ENCODE assay signal across 7 cellular contexts in genomic region chr2:74548285-74548918, GRCh38. TPM values are rescaled to one million over a fixed set of nuclear protein-coding genes. Genes with fewer than 3 reads are reported as not detected.
DNase-seq lines count a peak whose midpoint lies in the region; ATAC-seq, FAIRE-seq and TF ChIP-seq lines count a peak whose summit lies in the region.
"Had no signal": no experiment of that assay in that cellular context is flagged by ENCODE, and none has a peak within 500 bp of the region (broad histone marks: within the 10 kb centered on the region; RNA-seq: fewer than 3 reads in every experiment).

No MANE protein-coding gene starts in this region.

- no peak for TF ChIP-seq POLR2A in HepG2 (IDR thresholded peaks at IDR 0.05; ENCODE audit: insufficient read depth in 1 of 2, low read depth in 2 of 2, low read length in 2 of 2)

- peak overlapping the region; percentile 79 for H3K4me3 Mint-ChIP-seq in T-helper 17 cell

- TF ChIP-seq CTCF in HepG2 (CRISPR knock-in tag; IDR thresholded peaks at IDR 0.05), result no peak

- H3K79me2 ChIP-seq in HepG2 (ENCODE audit: insufficient read depth, low read length), result no peaks in the 10 kb centered on the region

- no peak for TF ChIP-seq RAD21 in HepG2 (CRISPR knock-in tag; IDR thresholded peaks at IDR 0.05)

- no peaks in the 10 kb centered on the region for H4K20me1 ChIP-seq in HepG2 (ENCODE audit: insufficient read depth, low read length)

- 20% methylated on average over 14 of the region's 28 CpGs for WGBS in HepG2 (ENCODE audit: low lambda C conversion rate)

- peaks cover 18% of the 10 kb centered on the region for H3K36me3 Mint-ChIP-seq in T-helper 17 cell (ENCODE audit: low read depth)

- no peak overlapping the region for H3K27ac ChIP-seq in HepG2 (ENCODE audit: extremely low read length, insufficient read depth, low read length)

- H3K4me3 ChIP-seq in HepG2 (replicated peaks in 1 of 3; ENCODE audit: insufficient read depth in 1 of 3, low read depth in 2 of 3, low read length in 3 of 3), result peak overlapping the region; percentile 33 to 73 (median 56)

- H3K27me3 Mint-ChIP-seq in T-helper 17 cell, result peaks cover 67% of the 10 kb centered on the region

- intact Hi-C loops in HepG2 (cut with micrococcal nuclease; ENCODE audit: unreplicated experiment), result no loop called here

- peak overlapping the region; percentile 74 for H3K4me2 ChIP-seq in HepG2 (ENCODE audit: low read depth, low read length)

- H3K27ac Mint-ChIP-seq in T-helper 17 cell, result no peak overlapping the region

- H3K9me3 ChIP-seq in T-helper 17 cell (ENCODE audit: control insufficient read depth, low read length, poor library complexity, severe bottlenecking) (no peaks in the 10 kb centered on the region), HepG2 (ENCODE audit: low read length) (no peaks in the 10 kb centered on the region)

- CTCF ChIA-PET in HepG2 (lab: Yijun Ruan, JAX; ENCODE audit: low intra/inter-chr PET ratio, low total read pairs), result no interaction called here

- peaks cover 20% of the 10 kb centered on the region for H3K4me1 Mint-ChIP-seq in T-helper 17 cell

- TF ChIP-seq EP300 in HepG2 (IDR thresholded peaks at IDR 0.05; ENCODE audit: low read depth in 2 of 2, low read length in 2 of 2) (no peak), HepG2 (CRISPR knock-in tag; IDR thresholded peaks at IDR 0.05; ENCODE audit: borderline replicate concordance) (no peak)

- peaks cover 48% of the 10 kb centered on the region for H3K4me1 ChIP-seq in HepG2 (ENCODE audit: insufficient read depth, low read length)

- ATAC-seq in T-helper 17 cell, result peak; percentile 21
- ATAC-seq in HepG2, result no peak

- H2AFZ ChIP-seq in HepG2 (ENCODE audit: low read length), result no peak overlapping the region

- H3K9ac ChIP-seq in HepG2 (ENCODE audit: insufficient read depth, low read depth, low read length), result peak overlapping the region; percentile 51

- in situ Hi-C loops in HepG2 (cut with HindIII; ENCODE audit: extremely low pct_ligation_motif_present, low pct_unique_long_range_greater_than_20kb), result no loop called here

- H3K27me3 ChIP-seq in HepG2 (ENCODE audit: control insufficient read depth in 1 of 2, insufficient read depth in 2 of 2, low read length in 2 of 2), result peaks cover 0 to 27% of the 10 kb centered on the region in 2 experiments; a peak in 2 of 5 replicates

- no peaks in the 10 kb centered on the region for H3K36me3 ChIP-seq in HepG2 (replicated peaks in 1 of 2; ENCODE audit: control insufficient read depth in 1 of 2, insufficient read depth in 2 of 2, low read length in 2 of 2)

- peak; percentile 47 for DNase-seq in ELF-1 (ENCODE audit: low read depth, low spot score)
- no peak for DNase-seq in T-helper 17 cell
- DNase-seq in HepG2 (ENCODE audit: low spot score), result no peak
- DNase-seq in NAMALWA (ENCODE audit: low spot score), result no peak
- DNase-seq in HUDEP-2 (lab: John Stamatoyannopoulos, UW; ENCODE audit: unreplicated experiment in 76 of 76), result no peak
- DNase-seq in EL, result no peak

- no peak for FAIRE-seq in HepG2 (lab: Jason Lieb, UNC)

- POLR2A ChIA-PET in HepG2 (lab: Yijun Ruan, JAX), result no interaction called here

- no TSS peak for BruUV-seq in HepG2 (replicated peaks; lab: Mats Ljungman, UMichigan)

RNA-seq across cellular contexts. Expression of gene LOXL3, which starts 5.3 kb away (rescaled TPM):
- total RNA-seq in T-helper 17 cell (1 to 10 TPM in 1 of 2 donors, under 1 TPM in 1; 0.75 to 2.0 TPM), HepG2 (2016; rRNA removed; fragmentation: Illumina TruSeq; extraction: Trizol) (0.39 and 0.55 TPM in 2 replicates)
- not detected in 2 replicates for total RNA-seq in HepG2 (2016; cell fraction: cytosol; rRNA removed; fragmentation: Illumina TruSeq; extraction: Trizol; ENCODE audit: low read depth)
- 0.36 and 0.82 TPM in 2 replicates for total RNA-seq in HepG2 (2016; cell fraction: insoluble cytoplasmic fraction; rRNA removed; fragmentation: Illumina TruSeq; extraction: Trizol)
- 0.09 and 0.10 TPM in 2 replicates for total RNA-seq in HepG2 (2016; cell fraction: membrane; rRNA removed; fragmentation: Illumina TruSeq; extraction: Trizol)
- total RNA-seq in HepG2 (2016; cell fraction: nucleus; rRNA removed; fragmentation: Illumina TruSeq; extraction: Trizol), result 0.60 and 0.84 TPM in 2 replicates
- 6.5 and 7.2 TPM in 2 replicates for polyA plus RNA-seq in HepG2 (2011; rRNA removed)
- 6.0 and 6.6 TPM in 2 replicates for polyA plus RNA-seq in HepG2 (2011; cell fraction: cytosol; rRNA removed)
- polyA plus RNA-seq in HepG2 (2011; cell fraction: nucleus; rRNA removed), result 9.6 and 11.7 TPM in 2 replicates
- polyA plus RNA-seq in HepG2 (2012), result 4.3 and 13.1 TPM in 2 replicates
- 0.19 TPM in 1 of 2 replicates, not detected in the other for polyA plus RNA-seq in HepG2 (2016; cell fraction: cytosol; fragmentation: Illumina TruSeq; extraction: Trizol; ENCODE audit: low read depth)
- 0.13 and 0.20 TPM in 2 replicates for polyA plus RNA-seq in HepG2 (2016; cell fraction: insoluble cytoplasmic fraction; fragmentation: Illumina TruSeq; extraction: Trizol; ENCODE audit: low read depth)
- 0.07 and 0.14 TPM in 2 replicates for polyA plus RNA-seq in HepG2 (2016; cell fraction: membrane; fragmentation: Illumina TruSeq; extraction: Trizol; ENCODE audit: low read depth)
- polyA plus RNA-seq in HepG2 (2016; cell fraction: nucleus; fragmentation: Illumina TruSeq; extraction: Trizol; ENCODE audit: insufficient read depth, low read depth), result 1.2 and 1.6 TPM in 2 replicates
- polyA minus RNA-seq in HepG2 (2011; rRNA and poly(A)+ RNA removed; ENCODE audit: low replicate concordance), result 0.72 and 6.0 TPM in 2 replicates
- polyA minus RNA-seq in HepG2 (2011; cell fraction: cytosol; rRNA and poly(A)+ RNA removed), result 1.9 and 5.7 TPM in 2 replicates
- 4.0 TPM in 2 replicates for polyA minus RNA-seq in HepG2 (2011; cell fraction: nucleus; rRNA and poly(A)+ RNA removed)

RNA-seq across cellular contexts. Expression of gene DOK1, which starts 6.1 kb away (rescaled TPM):
- total RNA-seq in T-helper 17 cell (10 to 100 TPM in 1 of 2 donors, 1 to 10 TPM in 1; 8.3 to 14.6 TPM), HepG2 (2016; rRNA removed; fragmentation: Illumina TruSeq; extraction: Trizol) (0.53 and 0.66 TPM in 2 replicates)
- 0.20 and 0.26 TPM in 2 replicates for total RNA-seq in HepG2 (2016; cell fraction: cytosol; rRNA removed; fragmentation: Illumina TruSeq; extraction: Trizol; ENCODE audit: low read depth)
- 0.73 and 0.74 TPM in 2 replicates for total RNA-seq in HepG2 (2016; cell fraction: insoluble cytoplasmic fraction; rRNA removed; fragmentation: Illumina TruSeq; extraction: Trizol)
- 0.46 and 0.79 TPM in 2 replicates for total RNA-seq in HepG2 (2016; cell fraction: membrane; rRNA removed; fragmentation: Illumina TruSeq; extraction: Trizol)
- 0.34 and 0.87 TPM in 2 replicates for total RNA-seq in HepG2 (2016; cell fraction: nucleus; rRNA removed; fragmentation: Illumina TruSeq; extraction: Trizol)
- polyA plus RNA-seq in HepG2 (2011; rRNA removed), result 0.74 and 0.84 TPM in 2 replicates
- polyA plus RNA-seq in HepG2 (2011; cell fraction: cytosol; rRNA removed), result 0.74 and 0.95 TPM in 2 replicates
- polyA plus RNA-seq in HepG2 (2011; cell fraction: nucleus; rRNA removed), result 0.97 and 1.7 TPM in 2 replicates
- 1.3 and 1.6 TPM in 2 replicates for polyA plus RNA-seq in HepG2 (2012)
- 0.22 and 0.43 TPM in 2 replicates for polyA plus RNA-seq in HepG2 (2016; cell fraction: cytosol; fragmentation: Illumina TruSeq; extraction: Trizol; ENCODE audit: low read depth)
- polyA plus RNA-seq in HepG2 (2016; cell fraction: insoluble cytoplasmic fraction; fragmentation: Illumina TruSeq; extraction: Trizol; ENCODE audit: low read depth), result 0.35 and 0.96 TPM in 2 replicates
- polyA plus RNA-seq in HepG2 (2016; cell fraction: membrane; fragmentation: Illumina TruSeq; extraction: Trizol; ENCODE audit: low read depth), result 0.50 and 0.79 TPM in 2 replicates
- 0.36 and 0.63 TPM in 2 replicates for polyA plus RNA-seq in HepG2 (2016; cell fraction: nucleus; fragmentation: Illumina TruSeq; extraction: Trizol; ENCODE audit: insufficient read depth, low read depth)
- 1.5 and 3.0 TPM in 2 replicates for polyA minus RNA-seq in HepG2 (2011; rRNA and poly(A)+ RNA removed; ENCODE audit: low replicate concordance)
- polyA minus RNA-seq in HepG2 (2011; cell fraction: cytosol; rRNA and poly(A)+ RNA removed), result 0.40 and 0.62 TPM in 2 replicates
- 0.64 and 1.4 TPM in 2 replicates for polyA minus RNA-seq in HepG2 (2011; cell fraction: nucleus; rRNA and poly(A)+ RNA removed)

RNA-seq across cellular contexts. Expression of gene HTRA2, which starts 18.7 kb away (rescaled TPM):
- total RNA-seq in T-helper 17 cell (10 to 100 TPM; 18.5 to 21.4 TPM), HepG2 (2016; rRNA removed; fragmentation: Illumina TruSeq; extraction: Trizol) (37.0 and 47.7 TPM in 2 replicates)
- total RNA-seq in HepG2 (2016; cell fraction: cytosol; rRNA removed; fragmentation: Illumina TruSeq; extraction: Trizol; ENCODE audit: low read depth), result 13.0 and 16.0 TPM in 2 replicates
- total RNA-seq in HepG2 (2016; cell fraction: insoluble cytoplasmic fraction; rRNA removed; fragmentation: Illumina TruSeq; extraction: Trizol), result 32.1 and 51.7 TPM in 2 replicates
- total RNA-seq in HepG2 (2016; cell fraction: membrane; rRNA removed; fragmentation: Illumina TruSeq; extraction: Trizol), result 24.9 and 25.2 TPM in 2 replicates
- 34.3 and 38.8 TPM in 2 replicates for total RNA-seq in HepG2 (2016; cell fraction: nucleus; rRNA removed; fragmentation: Illumina TruSeq; extraction: Trizol)
- 50.3 and 56.1 TPM in 2 replicates for polyA plus RNA-seq in HepG2 (2011; rRNA removed)
- polyA plus RNA-seq in HepG2 (2011; cell fraction: cytosol; rRNA removed), result 53.8 and 61.4 TPM in 2 replicates
- 92.9 and 109 TPM in 2 replicates for polyA plus RNA-seq in HepG2 (2011; cell fraction: nucleus; rRNA removed)
- 40.6 and 45.3 TPM in 2 replicates for polyA plus RNA-seq in HepG2 (2012)
- 12.6 and 14.4 TPM in 2 replicates for polyA plus RNA-seq in HepG2 (2016; cell fraction: cytosol; fragmentation: Illumina TruSeq; extraction: Trizol; ENCODE audit: low read depth)
- 35.6 and 37.4 TPM in 2 replicates for polyA plus RNA-seq in HepG2 (2016; cell fraction: insoluble cytoplasmic fraction; fragmentation: Illumina TruSeq; extraction: Trizol; ENCODE audit: low read depth)
- 20.3 and 20.9 TPM in 2 replicates for polyA plus RNA-seq in HepG2 (2016; cell fraction: membrane; fragmentation: Illumina TruSeq; extraction: Trizol; ENCODE audit: low read depth)
- 59.5 and 59.8 TPM in 2 replicates for polyA plus RNA-seq in HepG2 (2016; cell fraction: nucleus; fragmentation: Illumina TruSeq; extraction: Trizol; ENCODE audit: insufficient read depth, low read depth)
- 72.4 and 106 TPM in 2 replicates for polyA minus RNA-seq in HepG2 (2011; rRNA and poly(A)+ RNA removed; ENCODE audit: low replicate concordance)
- polyA minus RNA-seq in HepG2 (2011; cell fraction: cytosol; rRNA and poly(A)+ RNA removed), result 20.8 and 28.5 TPM in 2 replicates
- polyA minus RNA-seq in HepG2 (2011; cell fraction: nucleus; rRNA and poly(A)+ RNA removed), result 35.9 and 51.6 TPM in 2 replicates

RNA-seq across cellular contexts. Expression of gene AUP1, which starts 18.9 kb away (rescaled TPM):
- total RNA-seq in T-helper 17 cell (100 to 1,000 TPM; 139 to 153 TPM), HepG2 (2016; rRNA removed; fragmentation: Illumina TruSeq; extraction: Trizol) (67.0 and 174 TPM in 2 replicates)
- 95.5 and 114 TPM in 2 replicates for total RNA-seq in HepG2 (2016; cell fraction: cytosol; rRNA removed; fragmentation: Illumina TruSeq; extraction: Trizol; ENCODE audit: low read depth)
- 65.6 and 181 TPM in 2 replicates for total RNA-seq in HepG2 (2016; cell fraction: insoluble cytoplasmic fraction; rRNA removed; fragmentation: Illumina TruSeq; extraction: Trizol)
- total RNA-seq in HepG2 (2016; cell fraction: membrane; rRNA removed; fragmentation: Illumina TruSeq; extraction: Trizol), result 120 and 144 TPM in 2 replicates
- 197 and 227 TPM in 2 replicates for total RNA-seq in HepG2 (2016; cell fraction: nucleus; rRNA removed; fragmentation: Illumina TruSeq; extraction: Trizol)
- 267 and 291 TPM in 2 replicates for polyA plus RNA-seq in HepG2 (2011; rRNA removed)
- polyA plus RNA-seq in HepG2 (2011; cell fraction: cytosol; rRNA removed), result 214 and 249 TPM in 2 replicates
- 1,050 and 1,263 TPM in 2 replicates for polyA plus RNA-seq in HepG2 (2011; cell fraction: nucleus; rRNA removed)
- 138 and 140 TPM in 2 replicates for polyA plus RNA-seq in HepG2 (2012)
- polyA plus RNA-seq in HepG2 (2016; cell fraction: cytosol; fragmentation: Illumina TruSeq; extraction: Trizol; ENCODE audit: low read depth), result 118 and 134 TPM in 2 replicates
- 70.3 and 84.7 TPM in 2 replicates for polyA plus RNA-seq in HepG2 (2016; cell fraction: insoluble cytoplasmic fraction; fragmentation: Illumina TruSeq; extraction: Trizol; ENCODE audit: low read depth)
- 127 and 139 TPM in 2 replicates for polyA plus RNA-seq in HepG2 (2016; cell fraction: membrane; fragmentation: Illumina TruSeq; extraction: Trizol; ENCODE audit: low read depth)
- polyA plus RNA-seq in HepG2 (2016; cell fraction: nucleus; fragmentation: Illumina TruSeq; extraction: Trizol; ENCODE audit: insufficient read depth, low read depth), result 543 and 555 TPM in 2 replicates
- 211 and 273 TPM in 2 replicates for polyA minus RNA-seq in HepG2 (2011; rRNA and poly(A)+ RNA removed; ENCODE audit: low replicate concordance)
- polyA minus RNA-seq in HepG2 (2011; cell fraction: cytosol; rRNA and poly(A)+ RNA removed), result 79.8 and 82.9 TPM in 2 replicates
- 199 and 204 TPM in 2 replicates for polyA minus RNA-seq in HepG2 (2011; cell fraction: nucleus; rRNA and poly(A)+ RNA removed)

RNA-seq across cellular contexts. Expression of gene DQX1, which starts 22.4 kb away (rescaled TPM):
- total RNA-seq in T-helper 17 cell (under 1 TPM in 1 of 2 donors, not detected in 1; 0.23 TPM), HepG2 (2016; rRNA removed; fragmentation: Illumina TruSeq; extraction: Trizol) (23.9 and 27.6 TPM in 2 replicates)
- total RNA-seq in HepG2 (2016; cell fraction: cytosol; rRNA removed; fragmentation: Illumina TruSeq; extraction: Trizol; ENCODE audit: low read depth), result 2.6 and 3.3 TPM in 2 replicates
- 22.2 and 26.8 TPM in 2 replicates for total RNA-seq in HepG2 (2016; cell fraction: insoluble cytoplasmic fraction; rRNA removed; fragmentation: Illumina TruSeq; extraction: Trizol)
- total RNA-seq in HepG2 (2016; cell fraction: membrane; rRNA removed; fragmentation: Illumina TruSeq; extraction: Trizol), result 5.5 and 6.0 TPM in 2 replicates
- total RNA-seq in HepG2 (2016; cell fraction: nucleus; rRNA removed; fragmentation: Illumina TruSeq; extraction: Trizol), result 33.6 and 38.9 TPM in 2 replicates
- polyA plus RNA-seq in HepG2 (2011; rRNA removed), result 72.9 and 89.8 TPM in 2 replicates
- 26.2 and 34.1 TPM in 2 replicates for polyA plus RNA-seq in HepG2 (2011; cell fraction: cytosol; rRNA removed)
- 328 and 444 TPM in 2 replicates for polyA plus RNA-seq in HepG2 (2011; cell fraction: nucleus; rRNA removed)
- 18.7 and 45.3 TPM in 2 replicates for polyA plus RNA-seq in HepG2 (2012)
- polyA plus RNA-seq in HepG2 (2016; cell fraction: cytosol; fragmentation: Illumina TruSeq; extraction: Trizol; ENCODE audit: low read depth), result 1.8 and 2.4 TPM in 2 replicates
- 24.5 and 26.6 TPM in 2 replicates for polyA plus RNA-seq in HepG2 (2016; cell fraction: insoluble cytoplasmic fraction; fragmentation: Illumina TruSeq; extraction: Trizol; ENCODE audit: low read depth)
- polyA plus RNA-seq in HepG2 (2016; cell fraction: membrane; fragmentation: Illumina TruSeq; extraction: Trizol; ENCODE audit: low read depth), result 3.1 and 3.3 TPM in 2 replicates
- polyA plus RNA-seq in HepG2 (2016; cell fraction: nucleus; fragmentation: Illumina TruSeq; extraction: Trizol; ENCODE audit: insufficient read depth, low read depth), result 74.4 and 79.7 TPM in 2 replicates
- 0.37 and 58.7 TPM in 2 replicates for polyA minus RNA-seq in HepG2 (2011; rRNA and poly(A)+ RNA removed; ENCODE audit: low replicate concordance)
- 15.7 and 18.8 TPM in 2 replicates for polyA minus RNA-seq in HepG2 (2011; cell fraction: cytosol; rRNA and poly(A)+ RNA removed)
- 68.4 and 72.2 TPM in 2 replicates for polyA minus RNA-seq in HepG2 (2011; cell fraction: nucleus; rRNA and poly(A)+ RNA removed)
- total RNA-seq: subcutaneous adipose tissue had no signal
